In the genomic region with DNA sequence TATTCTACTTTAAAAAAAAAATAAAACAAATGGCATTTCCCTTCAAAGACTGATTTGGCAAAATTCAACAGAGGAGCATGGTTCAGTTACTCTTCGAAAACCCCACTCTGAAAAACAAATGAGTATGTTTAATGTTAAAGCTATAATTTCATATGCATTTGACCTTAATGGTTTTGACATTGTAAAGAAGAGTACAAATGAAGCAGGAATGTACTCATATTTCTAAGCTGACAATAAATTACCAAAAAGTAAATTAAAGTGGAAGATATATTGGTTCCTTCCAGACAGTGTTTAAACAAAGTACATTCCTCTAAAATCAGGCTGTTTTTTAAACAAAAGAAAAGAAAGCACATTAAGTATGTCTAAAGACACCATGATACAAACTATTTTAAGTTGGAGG, we compare ENCODE assay signal across 22 cellular contexts.
"Had no signal": no experiment of that assay in that cellular context is flagged by ENCODE, and none has a peak within 500 bp of the region (broad histone marks: within the 10 kb centered on the region; RNA-seq: fewer than 3 reads in every experiment).

No MANE protein-coding gene starts in this region.

- H3K27me3 ChIP-seq: breast epithelium, left lung, tibial artery had no signal

- H3K36me3 ChIP-seq: breast epithelium, tibial artery had no signal

- H3K4me3 Mint-ChIP-seq: activated naive CD4-positive, alpha-beta T cell treated with anti-CD3 and anti-CD28 coated beads, Interleukin-2, amount 50 U/mL, for 24 hours; endodermal cell; natural killer cell; T-helper 1 cell treated with Interleukin-12 subunit alpha and Interleukin-12 subunit beta and Interleukin-4 antibody, amounts not matched to agents 30 μg/mL and 1 μg/mL, for 36 hours; WTC11 had no signal

- H3K4me3 ChIP-seq: breast epithelium, coronary artery, left lung, lung, smooth muscle cell, tibial artery had no signal

- H3K9me3 ChIP-seq: breast epithelium, left lung, tibial artery had no signal

- H3K4me1 Mint-ChIP-seq: endodermal cell had no signal

- H3K4me1 ChIP-seq: breast epithelium, left lung had no signal

- H3K9me3 Mint-ChIP-seq: activated naive CD4-positive, alpha-beta T cell treated with anti-CD3 and anti-CD28 coated beads, Interleukin-2, amount 50 U/mL, for 24 hours; endodermal cell; natural killer cell; T-helper 1 cell treated with Interleukin-12 subunit alpha and Interleukin-12 subunit beta and Interleukin-4 antibody, amounts not matched to agents 30 μg/mL and 1 μg/mL, for 36 hours; WTC11 had no signal

- H3K27ac ChIP-seq: breast epithelium, coronary artery, epithelial cell of prostate, left lung, tibial artery had no signal

- H3K36me3 Mint-ChIP-seq: natural killer cell, WTC11 had no signal

- H3K27ac Mint-ChIP-seq: endodermal cell; natural killer cell; T-helper 1 cell treated with Interleukin-12 subunit alpha and Interleukin-12 subunit beta and Interleukin-4 antibody, amounts not matched to agents 30 μg/mL and 1 μg/mL, for 36 hours; WTC11 had no signal

- ATAC-seq: left lung, natural killer cell, sciatic nerve, WTC11 had no signal

- DNase-seq: activated CD4-positive, alpha-beta T cell treated with anti-CD3 and anti-CD28 coated beads, Interleukin-2, amount 50 U/mL, for 4 hours; activated effector memory CD4-positive, alpha-beta T cell treated with anti-CD3 and anti-CD28 coated beads, Interleukin-2, amount 50 U/mL, for 16 hours; cerebellar nuclear complex; endodermal cell; foreskin fibroblast; kidney; left lung; natural killer cell; stimulated activated CD4-positive, alpha-beta T cell treated with anti-CD3 and anti-CD28 coated beads, Interleukin-4, amount 100 ng/mL, for 1 hour; stimulated activated naive CD4-positive, alpha-beta T cell; substantia nigra; T1000 had no signal

- H3K27me3 Mint-ChIP-seq: activated naive CD4-positive, alpha-beta T cell treated with anti-CD3 and anti-CD28 coated beads, Interleukin-2, amount 50 U/mL, for 24 hours had no signal
